9 cellular contexts compared by ENCODE assay signal in genomic region chr22:46547179-46547882, GRCh38. TPM values are rescaled to one million over a fixed set of nuclear protein-coding genes. Genes with fewer than 3 reads are reported as not detected.
DNase-seq lines count a peak whose midpoint lies in the region; ATAC-seq, FAIRE-seq and TF ChIP-seq lines count a peak whose summit lies in the region.
"Had no signal": no experiment of that assay in that cellular context is flagged by ENCODE, and none has a peak within 500 bp of the region (broad histone marks: within the 10 kb centered on the region; RNA-seq: fewer than 3 reads in every experiment).

No MANE protein-coding gene starts in this region.

- H3K36me3 ChIP-seq in HepG2 (replicated peaks in 1 of 2; ENCODE audit: control insufficient read depth in 1 of 2, insufficient read depth in 2 of 2, low read length in 2 of 2) = no peaks in the 10 kb centered on the region
- no peaks in the 10 kb centered on the region for H3K36me3 ChIP-seq in suprapubic skin
- no peaks in the 10 kb centered on the region for H3K36me3 ChIP-seq in naive thymus-derived CD4-positive, alpha-beta T cell (ENCODE audit: control insufficient read depth in 2 of 3, insufficient read depth in 3 of 3, low read length in 3 of 3)

- in situ Hi-C loops in HepG2 (cut with HindIII; ENCODE audit: extremely low pct_ligation_motif_present, low pct_unique_long_range_greater_than_20kb) = loop anchor here (25.0 kb wide), 1 partner anchor 410 kb away; no protein-coding TSS in a partner anchor

- no peak for TF ChIP-seq CTCF in HepG2 (CRISPR knock-in tag; IDR thresholded peaks at IDR 0.05)
- TF ChIP-seq CTCF in suprapubic skin (IDR thresholded peaks at IDR 0.05) = no peak

- H3K27ac Mint-ChIP-seq in dendritic cell treated with granulocyte-macrophage colony-stimulating factor and Interleukin-4, amounts not matched to agents 40 ng/mL and 50 ng/mL, for 4 days = peak overlapping the region; percentile 66
- no peak overlapping the region for H3K27ac Mint-ChIP-seq in naive thymus-derived CD4-positive, alpha-beta T cell
- no peak overlapping the region for H3K27ac Mint-ChIP-seq in activated CD4-positive, alpha-beta memory T cell treated with anti-CD3 and anti-CD28 coated beads, Interleukin-2, amount 10 ng/mL, durations not matched to agents 7 days and 5 days

- H3K4me2 ChIP-seq in HepG2 (ENCODE audit: low read depth, low read length) = peak overlapping the region; percentile 76

- intact Hi-C loops in dendritic cell treated with granulocyte-macrophage colony-stimulating factor and Interleukin-4, amounts not matched to agents 40 ng/mL and 50 ng/mL, for 4 days (cut with micrococcal nuclease) = no loop called here
- intact Hi-C loops in HepG2 (cut with micrococcal nuclease; ENCODE audit: unreplicated experiment) = loop anchor here (5.0 to 10.0 kb wide), 2 partner anchors 93 to 190 kb away; no protein-coding TSS in a partner anchor
- intact Hi-C loops in naive thymus-derived CD4-positive, alpha-beta T cell (cut with micrococcal nuclease) = no loop called here

- POLR2A ChIA-PET in HepG2 (lab: Yijun Ruan, JAX) = interaction anchor here (0.7 to 2.2 kb wide), 6 partner anchors 14 to 211 kb away, joined by 3 to 11 read pairs (median 5); no protein-coding TSS in a partner anchor
- POLR2A ChIA-PET in naive thymus-derived CD4-positive, alpha-beta T cell (lab: Charles Lee) = no interaction called here
- POLR2A ChIA-PET in activated CD4-positive, alpha-beta memory T cell treated with anti-CD3 and anti-CD28 coated beads, Interleukin-2, amount 10 ng/mL, durations not matched to agents 7 days and 5 days (lab: Charles Lee) = no interaction called here

- no peak for TF ChIP-seq RAD21 in HepG2 (CRISPR knock-in tag; IDR thresholded peaks at IDR 0.05)

- 17% methylated on average over 6 of the region's 21 CpGs for WGBS in HepG2 (ENCODE audit: low lambda C conversion rate)
- 27% methylated on average over 15 of the region's 21 CpGs for WGBS in suprapubic skin

- H3K36me3 Mint-ChIP-seq in dendritic cell treated with granulocyte-macrophage colony-stimulating factor and Interleukin-4, amounts not matched to agents 40 ng/mL and 50 ng/mL, for 4 days (ENCODE audit: low read depth) = no peaks in the 10 kb centered on the region
- H3K36me3 Mint-ChIP-seq in naive thymus-derived CD4-positive, alpha-beta T cell = no peaks in the 10 kb centered on the region
- no peaks in the 10 kb centered on the region for H3K36me3 Mint-ChIP-seq in activated CD4-positive, alpha-beta memory T cell treated with anti-CD3 and anti-CD28 coated beads, Interleukin-2, amount 10 ng/mL, durations not matched to agents 7 days and 5 days (ENCODE audit: low read depth)

- no peaks in the 10 kb centered on the region for H3K79me2 ChIP-seq in HepG2 (ENCODE audit: insufficient read depth, low read length)

- peaks cover 46% of the 10 kb centered on the region for H3K4me1 Mint-ChIP-seq in dendritic cell treated with granulocyte-macrophage colony-stimulating factor and Interleukin-4, amounts not matched to agents 40 ng/mL and 50 ng/mL, for 4 days (ENCODE audit: low read depth)
- peaks cover 0 to 6% (median 0%) of the 10 kb centered on the region in 7 donors for H3K4me1 Mint-ChIP-seq in naive thymus-derived CD4-positive, alpha-beta T cell
- H3K4me1 Mint-ChIP-seq in activated CD4-positive, alpha-beta memory T cell treated with anti-CD3 and anti-CD28 coated beads, Interleukin-2, amount 10 ng/mL, durations not matched to agents 7 days and 5 days = peaks cover 3% of the 10 kb centered on the region

- H3K27me3 ChIP-seq in HepG2 (ENCODE audit: control insufficient read depth in 1 of 2, insufficient read depth in 2 of 2, low read length in 2 of 2) (0 out of 5 replicates have a peak, but pooled peaks cover 2% of the 10 kb centered on the region in 2 experiments), suprapubic skin (no peaks in the 10 kb centered on the region)
- H3K27me3 ChIP-seq in naive thymus-derived CD4-positive, alpha-beta T cell (ENCODE audit: control insufficient read depth in 2 of 2, insufficient read depth in 2 of 2, low read length in 2 of 2) = no peaks in the 10 kb centered on the region

- CTCF ChIA-PET in HepG2 (lab: Yijun Ruan, JAX; ENCODE audit: low intra/inter-chr PET ratio, low total read pairs) = no interaction called here
- CTCF ChIA-PET in naive thymus-derived CD4-positive, alpha-beta T cell (lab: Charles Lee) = no interaction called here
- CTCF ChIA-PET in activated CD4-positive, alpha-beta memory T cell treated with anti-CD3 and anti-CD28 coated beads, Interleukin-2, amount 10 ng/mL, durations not matched to agents 7 days and 5 days (lab: Charles Lee) = interaction anchor here (0.7 to 1.0 kb wide), 2 partner anchors 14 to 16 kb away, joined by 3 read pairs; no protein-coding TSS in a partner anchor

- TF ChIP-seq EP300 in HepG2 (IDR thresholded peaks at IDR 0.05; ENCODE audit: low read depth in 2 of 2, low read length in 2 of 2) = no peak
- 0 out of 2 replicates have a peak, but pooled peaks have one; percentile 21 for TF ChIP-seq EP300 in HepG2 (CRISPR knock-in tag; IDR thresholded peaks at IDR 0.05; ENCODE audit: borderline replicate concordance)
- no peak for TF ChIP-seq EP300 in suprapubic skin (IDR thresholded peaks at IDR 0.05)

- no peaks in the 10 kb centered on the region for H4K20me1 ChIP-seq in HepG2 (ENCODE audit: insufficient read depth, low read length)

- FAIRE-seq in HepG2 (lab: Jason Lieb, UNC) = no peak

- no TSS peak for BruUV-seq in HepG2 (replicated peaks; lab: Mats Ljungman, UMichigan)

- no peak for TF ChIP-seq POLR2A in HepG2 (IDR thresholded peaks at IDR 0.05; ENCODE audit: insufficient read depth in 1 of 2, low read depth in 2 of 2, low read length in 2 of 2)
- no peak for TF ChIP-seq POLR2A in suprapubic skin (IDR thresholded peaks at IDR 0.05)

- ATAC-seq in HepG2 (peak; percentile 55), GM19035 (IDR thresholded peaks at IDR 0.05; ENCODE audit: unreplicated experiment) (no peak)
- ATAC-seq in naive thymus-derived CD4-positive, alpha-beta T cell = no peak

- H3K9ac ChIP-seq in HepG2 (ENCODE audit: insufficient read depth, low read depth, low read length) = peak overlapping the region; percentile 27

- no peak overlapping the region for H3K4me3 Mint-ChIP-seq in dendritic cell treated with granulocyte-macrophage colony-stimulating factor and Interleukin-4, amounts not matched to agents 40 ng/mL and 50 ng/mL, for 4 days
- H3K4me3 Mint-ChIP-seq in naive thymus-derived CD4-positive, alpha-beta T cell = no peak overlapping the region
- H3K4me3 Mint-ChIP-seq in activated CD4-positive, alpha-beta memory T cell treated with anti-CD3 and anti-CD28 coated beads, Interleukin-2, amount 10 ng/mL, durations not matched to agents 7 days and 5 days = no peak overlapping the region

- H3K27me3 Mint-ChIP-seq in dendritic cell treated with granulocyte-macrophage colony-stimulating factor and Interleukin-4, amounts not matched to agents 40 ng/mL and 50 ng/mL, for 4 days = peaks cover 24% of the 10 kb centered on the region
- H3K27me3 Mint-ChIP-seq in naive thymus-derived CD4-positive, alpha-beta T cell = peaks cover 0 to 13% (median 6%) of the 10 kb centered on the region in 5 donors
- H3K27me3 Mint-ChIP-seq in activated CD4-positive, alpha-beta memory T cell treated with anti-CD3 and anti-CD28 coated beads, Interleukin-2, amount 10 ng/mL, durations not matched to agents 7 days and 5 days = peaks cover 6% of the 10 kb centered on the region

- H3K4me3 ChIP-seq in HepG2 (replicated peaks in 1 of 3; ENCODE audit: insufficient read depth in 1 of 3, low read depth in 2 of 3, low read length in 3 of 3) = peak overlapping the region; percentile 5 to 54 (median 32)
- no peak overlapping the region for H3K4me3 ChIP-seq in suprapubic skin
- H3K4me3 ChIP-seq in naive thymus-derived CD4-positive, alpha-beta T cell (ENCODE audit: low read length) = no peak overlapping the region

- H2AFZ ChIP-seq in HepG2 (ENCODE audit: low read length) = peak overlapping the region; percentile 23

- H3K27ac ChIP-seq in HepG2 (ENCODE audit: extremely low read length, insufficient read depth, low read length) = peak overlapping the region; percentile 42
- H3K27ac ChIP-seq in suprapubic skin = peak overlapping the region; percentile 83
- H3K27ac ChIP-seq in naive thymus-derived CD4-positive, alpha-beta T cell (ENCODE audit: low read depth, low read length) = no peak overlapping the region

- H3K9me3 ChIP-seq in HepG2 (ENCODE audit: low read length) (no peaks in the 10 kb centered on the region), suprapubic skin (no peaks in the 10 kb centered on the region)
- H3K9me3 ChIP-seq in naive thymus-derived CD4-positive, alpha-beta T cell (ENCODE audit: control insufficient read depth in 2 of 3, low read length in 3 of 3) = peaks cover 0 to 2% (median 0%) of the 10 kb centered on the region in 3 experiments

- H3K4me1 ChIP-seq in HepG2 (ENCODE audit: insufficient read depth, low read length) (peaks cover 40% of the 10 kb centered on the region), suprapubic skin (peaks cover 58% of the 10 kb centered on the region)
- H3K4me1 ChIP-seq in naive thymus-derived CD4-positive, alpha-beta T cell (ENCODE audit: control insufficient read depth in 2 of 2, insufficient read depth in 2 of 2, low read length in 2 of 2) = no peaks in the 10 kb centered on the region

- peaks cover 2% of the 10 kb centered on the region for H3K9me3 Mint-ChIP-seq in dendritic cell treated with granulocyte-macrophage colony-stimulating factor and Interleukin-4, amounts not matched to agents 40 ng/mL and 50 ng/mL, for 4 days
- peaks cover 0 to 2% (median 0%) of the 10 kb centered on the region in 11 donors for H3K9me3 Mint-ChIP-seq in naive thymus-derived CD4-positive, alpha-beta T cell
- H3K9me3 Mint-ChIP-seq in activated CD4-positive, alpha-beta memory T cell treated with anti-CD3 and anti-CD28 coated beads, Interleukin-2, amount 10 ng/mL, durations not matched to agents 7 days and 5 days = no peaks in the 10 kb centered on the region

- DNase-seq in HT-29 (ENCODE audit: low spot score) (peak; percentile 16), HepG2 (ENCODE audit: low spot score) (no peak), suprapubic skin (ENCODE audit: low spot score in 2 of 2) (peak in 1 of 2 donors; percentile 80)
- DNase-seq in naive thymus-derived CD4-positive, alpha-beta T cell = no peak
- DNase-seq in stimulated activated CD4-positive, alpha-beta T cell treated with anti-CD3 and anti-CD28 coated beads, Interleukin-4, amount 100 ng/mL, for 24 hours = no peak
- no peak for DNase-seq in activated CD4-positive, alpha-beta memory T cell treated with anti-CD3 and anti-CD28 coated beads, Interleukin-2, amount 10 ng/mL, durations not matched to agents 7 days and 5 days
- DNase-seq: activated CD4-positive, alpha-beta T cell treated with anti-CD3 and anti-CD28 coated beads, Interleukin-2, amount 50 U/mL, for 4 hours had no signal

RNA-seq across cellular contexts. Expression of gene CELSR1, which starts 9.9 kb away (rescaled TPM):
- 6.8 and 12.4 TPM in 2 replicates for total RNA-seq in HT-29 (2014; rRNA removed; shearing (Covaris generic))
- total RNA-seq in HepG2 (2016; rRNA removed; fragmentation: Illumina TruSeq; extraction: Trizol) = 1.5 and 1.8 TPM in 2 replicates
- total RNA-seq in HepG2 (2016; cell fraction: cytosol; rRNA removed; fragmentation: Illumina TruSeq; extraction: Trizol; ENCODE audit: low read depth) = 0.53 and 0.71 TPM in 2 replicates
- 1.1 and 1.6 TPM in 2 replicates for total RNA-seq in HepG2 (2016; cell fraction: insoluble cytoplasmic fraction; rRNA removed; fragmentation: Illumina TruSeq; extraction: Trizol)
- 0.62 and 0.71 TPM in 2 replicates for total RNA-seq in HepG2 (2016; cell fraction: membrane; rRNA removed; fragmentation: Illumina TruSeq; extraction: Trizol)
- 2.1 and 2.2 TPM in 2 replicates for total RNA-seq in HepG2 (2016; cell fraction: nucleus; rRNA removed; fragmentation: Illumina TruSeq; extraction: Trizol)
- 0.78 and 0.84 TPM in 2 replicates for polyA plus RNA-seq in HepG2 (2011; rRNA removed)
- 0.49 and 0.62 TPM in 2 replicates for polyA plus RNA-seq in HepG2 (2011; cell fraction: cytosol; rRNA removed)
- polyA plus RNA-seq in HepG2 (2011; cell fraction: nucleus; rRNA removed) = 2.1 and 3.6 TPM in 2 replicates
- polyA plus RNA-seq in HepG2 (2012) = 0.75 and 0.95 TPM in 2 replicates
- polyA plus RNA-seq in HepG2 (2016; cell fraction: cytosol; fragmentation: Illumina TruSeq; extraction: Trizol; ENCODE audit: low read depth) = 0.17 and 0.26 TPM in 2 replicates
- polyA plus RNA-seq in HepG2 (2016; cell fraction: insoluble cytoplasmic fraction; fragmentation: Illumina TruSeq; extraction: Trizol; ENCODE audit: low read depth) = 0.76 and 1.3 TPM in 2 replicates
- 0.38 and 0.70 TPM in 2 replicates for polyA plus RNA-seq in HepG2 (2016; cell fraction: membrane; fragmentation: Illumina TruSeq; extraction: Trizol; ENCODE audit: low read depth)
- polyA plus RNA-seq in HepG2 (2016; cell fraction: nucleus; fragmentation: Illumina TruSeq; extraction: Trizol; ENCODE audit: insufficient read depth, low read depth) = 4.1 and 5.1 TPM in 2 replicates
- polyA minus RNA-seq in HepG2 (2011; rRNA and poly(A)+ RNA removed; ENCODE audit: low replicate concordance) = 4.5 and 19.4 TPM in 2 replicates
- 0.30 and 1.1 TPM in 2 replicates for polyA minus RNA-seq in HepG2 (2011; cell fraction: cytosol; rRNA and poly(A)+ RNA removed)
- polyA minus RNA-seq in HepG2 (2011; cell fraction: nucleus; rRNA and poly(A)+ RNA removed) = 2.0 and 3.5 TPM in 2 replicates
- total RNA-seq in suprapubic skin = 100 to 1,000 TPM in 1 of 4 donors, 10 to 100 TPM in 3; 75.6 to 102 (median 77.5) TPM
- total RNA-seq in naive thymus-derived CD4-positive, alpha-beta T cell = 1 to 10 TPM in 2 of 5 experiments, under 1 TPM in 3; 0.36 to 4.7 (median 0.97) TPM
- polyA plus RNA-seq in naive thymus-derived CD4-positive, alpha-beta T cell = 1 to 10 TPM in 1 of 2 donors, under 1 TPM in 1; 0.45 to 1.1 TPM
- under 1 TPM; 0.10 to 0.13 TPM for total RNA-seq in activated CD4-positive, alpha-beta memory T cell treated with anti-CD3 and anti-CD28 coated beads, Interleukin-2, amount 10 ng/mL, durations not matched to agents 7 days and 5 days

Comparison
In these comparisons a context has a peak if more than half of its experiments do, and no peak if none do; other contexts are left out.
1. H3K4me3 ChIP-seq: peak in HepG2 (3 of 3); none in suprapubic skin (single experiment) and naive thymus-derived CD4-positive, alpha-beta T cell (single experiment).